In the genomic region with DNA sequence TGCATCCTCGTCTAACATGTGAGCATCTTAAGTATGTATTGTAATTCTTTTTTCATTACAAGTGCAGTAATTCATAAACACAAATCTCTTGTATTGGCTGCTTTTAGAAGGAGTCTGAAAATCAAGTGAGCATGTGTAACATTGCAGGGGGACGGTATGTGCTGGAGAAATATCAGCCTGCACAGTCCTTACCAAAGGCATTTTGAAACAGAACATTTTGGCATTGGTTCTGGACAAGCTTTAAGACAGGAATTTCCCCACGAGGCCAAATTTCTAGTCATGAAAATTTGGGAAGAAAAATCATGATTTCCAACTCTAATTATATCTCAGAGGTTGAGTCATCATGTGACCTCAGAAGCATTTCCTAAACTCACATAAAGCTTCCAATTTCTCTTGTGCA, we compare ENCODE assay signal across 21 cellular contexts.
A peak's percentile ranks its signal among the peaks of the same experiment; 100 is the strongest.
DNase-seq lines count a peak whose midpoint lies in the region; ATAC-seq and TF ChIP-seq lines count a peak whose summit lies in the region.
"Had no signal": no experiment of that assay in that cellular context is flagged by ENCODE, and none has a peak within 500 bp of the region (broad histone marks: within the 10 kb centered on the region; RNA-seq: fewer than 3 reads in every experiment).

No MANE protein-coding gene starts in this region.

- ATAC-seq in HG02571 (IDR thresholded peaks at IDR 0.05; ENCODE audit: unreplicated experiment), result no peak
- ATAC-seq: stimulated activated effector memory CD8-positive, alpha-beta T cell treated with anti-CD3 and anti-CD28 coated beads, Interleukin-12 subunit alpha, Interleukin-12 subunit beta, amount 100 ng/mL, for 72 hours had no signal

- H3K4me3 ChIP-seq in AG10803 (ENCODE audit: low read length), result no peak overlapping the region
- no peak overlapping the region for H3K4me3 ChIP-seq in fibroblast of mammary gland (ENCODE audit: control insufficient read depth, low read depth, low read length)
- no peak overlapping the region for H3K4me3 ChIP-seq in skeletal muscle cell (ENCODE audit: low read depth, low read length)
- H3K4me3 ChIP-seq: BLaER1 treated with 17β-estradiol and CSF1 and Interleukin-3, amounts not matched to agents 10 nM and 100 nM; breast epithelium; dorsolateral prefrontal cortex; PC-9; psoas muscle; upper lobe of left lung had no signal

- TF ChIP-seq CTCF in AG10803 (conservative IDR thresholded peaks at IDR 0.05; ENCODE audit: low read length), result no peak
- TF ChIP-seq CTCF in fibroblast of mammary gland (conservative IDR thresholded peaks at IDR 0.05; ENCODE audit: control insufficient read depth, insufficient read depth, low read depth, low read length), result no peak
- no peak for TF ChIP-seq CTCF in GM10266 (IDR thresholded peaks at IDR 0.05; ENCODE audit: control insufficient read depth, insufficient read depth, low read depth, missing control alignments)

- DNase-seq in AG10803 (ENCODE audit: low read depth), result peak; percentile 99
- peak; percentile 41 for DNase-seq in HS-5 (ENCODE audit: low read depth)
- DNase-seq in fibroblast of mammary gland (ENCODE audit: low read depth), result peak; percentile 92
- DNase-seq in skeletal muscle cell (ENCODE audit: low read depth), result peak; percentile 91
- DNase-seq in GM10266 (ENCODE audit: extremely low spot score), result no peak
- DNase-seq in substantia nigra (lab: John Stamatoyannopoulos, UW), result no peak
- DNase-seq: activated CD4-positive, CD25-positive, alpha-beta regulatory T cell; activated naive CD8-positive, alpha-beta T cell treated with anti-CD3 and anti-CD28 coated beads for 36 hours; dorsolateral prefrontal cortex; erythroblast; NCI-H146; NCI-H82; PC-9; psoas muscle; stimulated activated CD4-positive, alpha-beta T cell treated with anti-CD3 and anti-CD28 coated beads, Interleukin-12 subunit alpha, Interleukin-12 subunit beta, amount 100 ng/mL, for 4 hours; T-helper 9 cell; upper lobe of left lung had no signal

- H3K27ac ChIP-seq in substantia nigra (ENCODE audit: low read depth, low read length, poor library complexity, severe bottlenecking), result no peak overlapping the region
- H3K27ac ChIP-seq: BLaER1 treated with 17β-estradiol and CSF1 and Interleukin-3, amounts not matched to agents 10 nM and 100 nM; breast epithelium; dorsolateral prefrontal cortex; PC-9; psoas muscle had no signal

Comparison
In these comparisons a context has a peak if more than half of its experiments do, and no peak if none do; other contexts are left out.
1. DNase-seq: peak in AG10803 (single experiment), HS-5 (single experiment), fibroblast of mammary gland (single experiment) and skeletal muscle cell (single experiment); none in GM10266 (single experiment) and substantia nigra (0 of 49).